ENCODE assay signal across 9 cellular contexts in the genomic region with DNA sequence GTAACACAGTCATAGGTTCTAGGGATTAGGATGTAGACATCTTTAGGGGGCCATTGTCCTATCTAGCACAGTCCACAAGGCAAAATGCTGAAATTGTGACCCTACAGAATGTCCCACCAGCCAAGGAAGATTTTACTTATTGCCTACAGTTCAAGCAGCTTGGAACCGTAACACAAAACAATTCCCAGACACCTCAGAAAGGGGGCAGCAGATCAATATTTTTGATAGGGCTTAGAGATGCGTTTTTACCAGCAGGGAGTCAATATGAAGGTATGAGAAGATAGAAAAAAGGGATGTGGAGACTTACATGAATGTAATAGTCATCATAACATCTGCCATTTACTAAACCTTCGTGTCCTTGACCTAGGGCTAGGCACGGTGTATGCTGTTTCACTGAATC.
A peak's percentile ranks its signal among the peaks of the same experiment; 100 is the strongest.
DNase-seq lines count a peak whose midpoint lies in the region; ATAC-seq and TF ChIP-seq lines count a peak whose summit lies in the region.
"Had no signal": no experiment of that assay in that cellular context is flagged by ENCODE, and none has a peak within 500 bp of the region (broad histone marks: within the 10 kb centered on the region; RNA-seq: fewer than 3 reads in every experiment).

No MANE protein-coding gene starts in this region.

- no peak overlapping the region for H3K9ac ChIP-seq in trophoblast cell (ENCODE audit: low read length)
- H3K9ac ChIP-seq: BLaER1 had no signal

- peak overlapping the region; percentile 36 for H3K14ac ChIP-seq in trophoblast cell (ENCODE audit: low read length)

- H4K91ac ChIP-seq in trophoblast cell (ENCODE audit: low read depth, low read length): no peak overlapping the region

- peak overlapping the region; percentile 61 for H2AK5ac ChIP-seq in trophoblast cell (ENCODE audit: low read length)

- H3K4me1 ChIP-seq in trophoblast cell (ENCODE audit: control insufficient read depth in 1 of 2, insufficient read depth in 2 of 2, low read length in 2 of 2): peaks cover 6 to 9% of the 10 kb centered on the region in 2 experiments

- no peak overlapping the region for H3K27ac Mint-ChIP-seq in brain

- no peak overlapping the region for H2BK5ac ChIP-seq in trophoblast cell (ENCODE audit: low read depth, low read length, poor library complexity)

- H3K4me3 ChIP-seq in trophoblast cell (ENCODE audit: low read depth, low read length): no peak overlapping the region
- H3K4me3 ChIP-seq: BLaER1 had no signal

- no peaks in the 10 kb centered on the region for H3K27me3 Mint-ChIP-seq in brain

- H4K8ac ChIP-seq in trophoblast cell (ENCODE audit: low read depth, low read length): peak overlapping the region; percentile 31

- no peaks in the 10 kb centered on the region for H3K4me1 Mint-ChIP-seq in brain

- H3K23ac ChIP-seq in trophoblast cell (ENCODE audit: low read length): no peak overlapping the region

- no peaks in the 10 kb centered on the region for H3K27me3 ChIP-seq in trophoblast cell (ENCODE audit: insufficient read depth, low read length)
- H3K27me3 ChIP-seq: BLaER1 had no signal

- no peaks in the 10 kb centered on the region for H3K9me3 ChIP-seq in trophoblast cell (ENCODE audit: insufficient read depth, low read depth, low read length)
- H3K9me3 ChIP-seq: BLaER1 had no signal

- WGBS in trophoblast cell (ENCODE audit: extremely low coverage, insufficient coverage, insufficient read length): no CpG with 5 or more reads among the region's 4 CpGs

- DNase-seq in NOMO-1 treated with DMSO at 0.1 percent for 48 hours (lab: John Stamatoyannopoulos, UW; ENCODE audit: unreplicated experiment): peak; percentile 14
- DNase-seq in NOMO-1 treated with dmso at 0.1 percent for 144 hours (lab: John Stamatoyannopoulos, UW; ENCODE audit: unreplicated experiment): no peak
- DNase-seq in LoVo (ENCODE audit: low spot score): peak; percentile 2
- DNase-seq in trophoblast cell: peak in 1 of 2 donors; percentile 27
- DNase-seq in foreskin melanocyte: no peak
- no peak for DNase-seq in activated effector memory CD4-positive, alpha-beta T cell treated with anti-CD3 and anti-CD28 coated beads, Interleukin-2, amount 50 U/mL, for 16 hours

- no peaks in the 10 kb centered on the region for H3K9me3 Mint-ChIP-seq in brain

- no peaks in the 10 kb centered on the region for H3K79me2 ChIP-seq in trophoblast cell (ENCODE audit: control insufficient read depth, insufficient read depth, low read length, poor library complexity)

- H3K18ac ChIP-seq in trophoblast cell (ENCODE audit: low read length): no peak overlapping the region

- no peak overlapping the region for H3K4me2 ChIP-seq in trophoblast cell (ENCODE audit: low read length)
- H3K4me2 ChIP-seq: BLaER1 had no signal

- no peak overlapping the region for H3K27ac ChIP-seq in trophoblast cell (ENCODE audit: low read depth, low read length)
- H3K27ac ChIP-seq: BLaER1 had no signal

- no peaks in the 10 kb centered on the region for H3K36me3 Mint-ChIP-seq in brain

- peak overlapping the region; percentile 5 for H2BK120ac ChIP-seq in trophoblast cell (ENCODE audit: insufficient read depth, low read length, poor library complexity)

- peaks cover 16% of the 10 kb centered on the region for H3K79me1 ChIP-seq in trophoblast cell (ENCODE audit: low read length)

- H3K36me3 ChIP-seq in trophoblast cell (ENCODE audit: control insufficient read depth in 1 of 2, insufficient read depth in 2 of 2, low read length in 2 of 2): no peaks in the 10 kb centered on the region
- H3K36me3 ChIP-seq: BLaER1 had no signal

- no peak overlapping the region for H3K4me3 Mint-ChIP-seq in brain

- no peak for ATAC-seq in HG02938 (IDR thresholded peaks at IDR 0.05; ENCODE audit: unreplicated experiment)

- H2AFZ ChIP-seq in trophoblast cell (ENCODE audit: insufficient read depth, low read length, poor library complexity): no peak overlapping the region

- H2BK12ac ChIP-seq in trophoblast cell (ENCODE audit: low read length): peak overlapping the region; percentile 80

- no peak overlapping the region for H3K4ac ChIP-seq in trophoblast cell (ENCODE audit: low read depth, low read length)

- no peak overlapping the region for H4K12ac ChIP-seq in trophoblast cell (ENCODE audit: low read depth, low read length)

- peak; percentile 8 to 21 for TF ChIP-seq CTCF in brain (conservative IDR thresholded peaks at IDR 0.05)

Comparison
In these comparisons a context has a peak if more than half of its experiments do, and no peak if none do; other contexts are left out.
1. DNase-seq: peak in NOMO-1 treated with DMSO at 0.1 percent for 48 hours (single experiment) and LoVo (single experiment); none in NOMO-1 treated with dmso at 0.1 percent for 144 hours (single experiment), foreskin melanocyte (single experiment) and activated effector memory CD4-positive, alpha-beta T cell treated with anti-CD3 and anti-CD28 coated beads, Interleukin-2, amount 50 U/mL, for 16 hours (single experiment).